ENCODE assay signal across 1 cellular context in the genomic region with DNA sequence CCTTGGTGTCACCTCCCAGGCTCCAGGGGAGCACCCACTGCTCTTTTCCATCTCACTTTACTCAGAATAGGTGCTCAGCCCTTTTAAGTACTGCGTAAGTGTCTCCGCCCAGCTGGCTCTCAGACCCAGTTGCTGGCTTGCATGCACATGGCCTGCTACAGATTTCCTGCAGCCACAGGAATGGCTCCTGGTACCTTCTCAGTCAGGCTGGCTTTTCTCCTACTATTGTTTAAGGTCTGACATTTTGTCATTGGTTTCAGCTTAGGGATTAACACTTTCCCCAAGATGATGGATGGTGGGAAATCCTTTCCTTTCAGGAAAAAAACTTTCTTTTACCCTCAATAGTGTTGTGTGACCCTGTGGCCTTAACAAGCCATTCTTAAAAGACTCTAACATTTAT.
TF ChIP-seq lines count a peak whose summit lies in the region.

No MANE protein-coding gene starts in this region.

TF ChIP-seq in H1, 55 proteins besides CTCF, POLR2A, EP300 and RAD21 (continued from another document):
- no peak for TF ChIP-seq TCF12 (IDR thresholded peaks at IDR 0.05; ENCODE audit: low read depth, low read length)
